ENCODE assay signal across 12 cellular contexts in genomic region chr10:119761106-119761505, GRCh38. TPM values are rescaled to one million over a fixed set of nuclear protein-coding genes. Genes with fewer than 3 reads are reported as not detected.
DNase-seq lines count a peak whose midpoint lies in the region; TF ChIP-seq lines count a peak whose summit lies in the region.
"Had no signal": no experiment of that assay in that cellular context is flagged by ENCODE, and none has a peak within 500 bp of the region (broad histone marks: within the 10 kb centered on the region; RNA-seq: fewer than 3 reads in every experiment).

No MANE protein-coding gene starts in this region.

- intact Hi-C loops in ascending aorta (cut with DNase I), result loop anchor here (5.0 kb wide), 1 partner anchor 41 kb away; no protein-coding TSS in a partner anchor
- intact Hi-C loops in tibial artery (cut with DNase I; ENCODE audit: low total_unique reads), result no loop called here

- no peak overlapping the region for H3K4me3 ChIP-seq in GM23248
- H3K4me3 ChIP-seq in ascending aorta, result no peak overlapping the region
- H3K4me3 ChIP-seq in hepatocyte, result no peak overlapping the region
- H3K4me3 ChIP-seq in tibial artery, result no peak overlapping the region

- TF ChIP-seq CTCF in ascending aorta (IDR thresholded peaks at IDR 0.05) (no peak), hepatocyte (IDR thresholded peaks at IDR 0.05; ENCODE audit: poor library complexity) (no peak), tibial artery (IDR thresholded peaks at IDR 0.05) (no peak)

- no peaks in the 10 kb centered on the region for H3K79me2 ChIP-seq in GM23248 (ENCODE audit: insufficient read depth)
- peaks cover under 1% of the 10 kb centered on the region for H3K79me2 ChIP-seq in hepatocyte

- peaks cover 21% of the 10 kb centered on the region for H3F3A ChIP-seq in GM23248 (ENCODE audit: insufficient read depth)

- H3K9me2 ChIP-seq in GM23248 (ENCODE audit: insufficient read depth) (no peaks in the 10 kb centered on the region), hepatocyte (replicated peaks; ENCODE audit: insufficient read depth) (no peaks in the 10 kb centered on the region)

- DNase-seq in GM23248, result peak; percentile 87
- DNase-seq in ascending aorta (ENCODE audit: low spot score in 2 of 2), result no peak
- DNase-seq in hepatocyte (ENCODE audit: low spot score), result peak; percentile 29
- no peak for DNase-seq in tibial artery
- DNase-seq in Kasumi-1 (lab: John Stamatoyannopoulos, UW), result no peak
- no peak for DNase-seq in hippocampal formation (lab: John Stamatoyannopoulos, UW)
- no peak for DNase-seq in NCI-H446 treated with DMSO at 0.1 percent for 48 hours (lab: John Stamatoyannopoulos, UW)
- DNase-seq in hypothalamus (lab: John Stamatoyannopoulos, UW), result no peak
- DNase-seq: activated B cell treated with CpG ODN at 0.5 μM for 24 hours; activated T-cell treated with anti-CD3 and anti-CD28 coated beads, Interleukin-2, amount 50 U/mL, for 48 hours; cortex of kidney; DMS153 had no signal

- in situ Hi-C loops in GM23248 (cut with MboI), result no loop called here

- H2AFZ ChIP-seq in GM23248, result peak overlapping the region; percentile 11; the same call in 1 of the 2 replicates
- H2AFZ ChIP-seq in hepatocyte, result no peak overlapping the region

- 32 to 35% methylated on average over 3 of the region's 3 CpGs for WGBS in GM23248 (ENCODE audit: low coverage in 1 of 2, low lambda C conversion rate in 2 of 2, missing lambda C conversion rate in 2 of 2), 2 experiments
- 49% methylated on average over 3 of the region's 3 CpGs for WGBS in hepatocyte (ENCODE audit: low lambda C conversion rate, missing lambda C conversion rate)

- no peaks in the 10 kb centered on the region for H3K27me3 ChIP-seq in GM23248 (replicated peaks; ENCODE audit: insufficient read depth)
- H3K27me3 ChIP-seq in ascending aorta, result no peaks in the 10 kb centered on the region
- no peaks in the 10 kb centered on the region for H3K27me3 ChIP-seq in hepatocyte
- no peaks in the 10 kb centered on the region for H3K27me3 ChIP-seq in tibial artery

- H3K4me2 ChIP-seq in GM23248 (ENCODE audit: unreplicated experiment) (peak overlapping the region; percentile 10), hepatocyte (no peak overlapping the region)

- H3K27ac ChIP-seq in GM23248 (peak overlapping the region; percentile 32), ascending aorta (peak overlapping the region; percentile 27 to 64), hepatocyte (peak overlapping the region; percentile 45), tibial artery (peak overlapping the region; percentile 31 to 48)

- no peak overlapping the region for H3K9ac ChIP-seq in GM23248

- H3K9me3 ChIP-seq in GM23248 (ENCODE audit: low read depth) (no peaks in the 10 kb centered on the region), ascending aorta (no peaks in the 10 kb centered on the region), hepatocyte (ENCODE audit: low read depth) (no peaks in the 10 kb centered on the region), tibial artery (no peaks in the 10 kb centered on the region)

- H3K4me1 ChIP-seq in GM23248 (ENCODE audit: insufficient read depth), result peaks cover 22% of the 10 kb centered on the region
- H3K4me1 ChIP-seq in ascending aorta, result no peaks in the 10 kb centered on the region
- H3K4me1 ChIP-seq in hepatocyte (ENCODE audit: insufficient read depth), result peaks cover 15% of the 10 kb centered on the region
- H3K4me1 ChIP-seq in tibial artery, result peaks cover 0 to 18% (median 3%) of the 10 kb centered on the region in 4 donors

- H4K20me1 ChIP-seq in GM23248 (ENCODE audit: insufficient read depth), result no peaks in the 10 kb centered on the region
- no peaks in the 10 kb centered on the region for H4K20me1 ChIP-seq in hepatocyte (ENCODE audit: insufficient read depth, poor library complexity, severe bottlenecking)

- H3K36me3 ChIP-seq in GM23248 (ENCODE audit: low read depth) (no peaks in the 10 kb centered on the region), ascending aorta (no peaks in the 10 kb centered on the region), hepatocyte (replicated peaks; ENCODE audit: insufficient read depth, low read depth) (no peaks in the 10 kb centered on the region), tibial artery (no peaks in the 10 kb centered on the region)

RNA-seq across cellular contexts. Expression of gene INPP5F, which starts 35.3 kb away (rescaled TPM):
- 9.9 and 10.9 TPM in 2 replicates for total RNA-seq in GM23248 (2014; rRNA removed; shearing (Covaris generic))
- polyA plus RNA-seq in GM23248 (2016; fragmentation: Nextera tagmentation; extraction: Ambion mirVana) (6.6 and 8.5 TPM in 2 replicates), hepatocyte (9.9 and 17.2 TPM in 2 replicates)
- total RNA-seq in ascending aorta (5.1 TPM), hepatocyte (42.6 and 44.4 TPM in 2 replicates)

Comparison
In these comparisons a context has a peak if more than half of its experiments do, and no peak if none do; other contexts are left out.
1. DNase-seq: peak in GM23248 (single experiment) and hepatocyte (single experiment); none in ascending aorta (0 of 2), tibial artery (0 of 2), Kasumi-1 (0 of 2), hippocampal formation (0 of 2), NCI-H446 treated with DMSO at 0.1 percent for 48 hours (single experiment) and hypothalamus (0 of 51).
2. Peak in every context shown above with its lines, with median percentiles within 50 percentile points of each other: H3K27ac ChIP-seq.